Comparison of ENCODE assay signal across 1 cellular context in genomic region chr1:56516539-56517252, GRCh38.
A peak's percentile ranks its signal among the peaks of the same experiment; 100 is the strongest.
TF ChIP-seq lines count a peak whose summit lies in the region.

No MANE protein-coding gene starts in this region.

TF ChIP-seq in K562, 482 proteins besides CTCF, POLR2A, EP300 and RAD21 (continued from another document and continues in another):
- TF ChIP-seq RBM22 (IDR thresholded peaks at IDR 0.05; ENCODE audit: low read depth, low read length, poor library complexity, severe bottlenecking) = no peak
- 0 out of 2 replicates have a peak, but pooled peaks have one; percentile 34 for TF ChIP-seq PHF21A (IDR thresholded peaks at IDR 0.05; ENCODE audit: borderline replicate concordance, low read depth)
- TF ChIP-seq MNT (conservative IDR thresholded peaks at IDR 0.05) = 0 out of 4 replicates have a peak, but pooled peaks have one; percentile 32 to 47
- no peak for TF ChIP-seq NR2C2 (CRISPR knock-in tag; IDR thresholded peaks at IDR 0.05)
- TF ChIP-seq NR2C2 (tag; IDR thresholded peaks at IDR 0.05) = peak; percentile 83
- TF ChIP-seq MAZ (CRISPR knock-in tag; conservative IDR thresholded peaks at IDR 0.05 in 1 of 2, IDR thresholded peaks at IDR 0.05 in 1 of 2) = no peak
- TF ChIP-seq ZNF282 (CRISPR knock-in tag; IDR thresholded peaks at IDR 0.05) = no peak
- no peak for TF ChIP-seq NR2F6 (CRISPR knock-in tag; IDR thresholded peaks at IDR 0.05)
- TF ChIP-seq PBX2 (CRISPR knock-in tag; IDR thresholded peaks at IDR 0.05; ENCODE audit: low read depth) = no peak
- TF ChIP-seq PBX2 (tag; conservative IDR thresholded peaks at IDR 0.05; ENCODE audit: low read depth) = peak; percentile 52
- no peak for TF ChIP-seq ZNF512 (tag; IDR thresholded peaks at IDR 0.05)
- TF ChIP-seq MAX (CRISPR knock-in tag; IDR thresholded peaks at IDR 0.05) = no peak
- no peak for TF ChIP-seq CLOCK (CRISPR knock-in tag; IDR thresholded peaks at IDR 0.05; ENCODE audit: borderline replicate concordance)
- no peak for TF ChIP-seq CHD4 (IDR thresholded peaks at IDR 0.05; ENCODE audit: insufficient read depth, insufficient replicate concordance, low read depth, low read length, poor library complexity, severe bottlenecking)
- TF ChIP-seq SFPQ (IDR thresholded peaks at IDR 0.05; ENCODE audit: low read depth, low read length) = no peak
- no peak for TF ChIP-seq MEF2D (tag; conservative IDR thresholded peaks at IDR 0.05; ENCODE audit: low read depth)
- peak; percentile 91 for TF ChIP-seq ZNF316 (IDR thresholded peaks at IDR 0.05)
- no peak for TF ChIP-seq HNRNPL (IDR thresholded peaks at IDR 0.05; ENCODE audit: low read depth, low read length)
- TF ChIP-seq FOXJ2 (tag; IDR thresholded peaks at IDR 0.05) = peak; percentile 56; the same call in 1 of the 2 replicates
- no peak for TF ChIP-seq HEY1 (CRISPR knock-in tag; IDR thresholded peaks at IDR 0.05; ENCODE audit: borderline replicate concordance)
- no peak for TF ChIP-seq RBM34 (IDR thresholded peaks at IDR 0.05; ENCODE audit: borderline replicate concordance, insufficient read depth, low read length)
- TF ChIP-seq POLR2AphosphoS5 (IDR thresholded peaks at IDR 0.05; ENCODE audit: control insufficient read depth, insufficient read depth, low read depth, low read length) = peak; percentile 51; the same call in 1 of the 2 replicates
- TF ChIP-seq ATF7 (IDR thresholded peaks at IDR 0.05) = peak; percentile 9; the same call in 1 of the 2 replicates
- TF ChIP-seq PATZ1 (CRISPR knock-in tag; IDR thresholded peaks at IDR 0.05; ENCODE audit: borderline replicate concordance) = no peak
- TF ChIP-seq FOS (IDR thresholded peaks at IDR 0.05; ENCODE audit: extremely low read depth, insufficient read length) = peak; percentile 33
- TF ChIP-seq PREB (CRISPR knock-in tag; IDR thresholded peaks at IDR 0.05) = no peak
- TF ChIP-seq ZFP30 (CRISPR knock-in tag; IDR thresholded peaks at IDR 0.05; ENCODE audit: borderline replicate concordance) = no peak
- peak in 1 of 2 experiments; percentile 21; a peak in 1 of 4 replicates for TF ChIP-seq NRF1 (conservative IDR thresholded peaks at IDR 0.05 in 1 of 2, IDR thresholded peaks at IDR 0.05 in 1 of 2)
- TF ChIP-seq ZNF124 (CRISPR knock-in tag; IDR thresholded peaks at IDR 0.05) = no peak
- TF ChIP-seq ZNF354B (CRISPR knock-in tag; IDR thresholded peaks at IDR 0.05) = no peak
- TF ChIP-seq E2F1 (CRISPR knock-in tag; IDR thresholded peaks at IDR 0.05) = no peak
- peak in 1 of 2 experiments; percentile 18; a peak in 1 of 4 replicates for TF ChIP-seq ZNF639 (CRISPR knock-in tag; conservative IDR thresholded peaks at IDR 0.05 in 1 of 2, IDR thresholded peaks at IDR 0.05 in 1 of 2)
- TF ChIP-seq TAF1 (IDR thresholded peaks at IDR 0.05; ENCODE audit: control insufficient read depth, extremely low read depth, insufficient read depth, low read length, severe bottlenecking) = peak; percentile 19
- no peak for TF ChIP-seq GTF2F1 (IDR thresholded peaks at IDR 0.05; ENCODE audit: low read depth, low read length)
- no peak for TF ChIP-seq ZNF511 (CRISPR knock-in tag; IDR thresholded peaks at IDR 0.05)
- TF ChIP-seq ZBTB17 (CRISPR knock-in tag; IDR thresholded peaks at IDR 0.05) = no peak
- TF ChIP-seq NFE2 (IDR thresholded peaks at IDR 0.05; ENCODE audit: low read depth) = peak; percentile 97
- TF ChIP-seq KLF6 (CRISPR knock-in tag; IDR thresholded peaks at IDR 0.05; ENCODE audit: borderline replicate concordance) = no peak
- no peak for TF ChIP-seq CBX3 (IDR thresholded peaks at IDR 0.05; ENCODE audit: borderline replicate concordance in 1 of 2, low read length in 2 of 2)
- TF ChIP-seq E2F4 (CRISPR knock-in tag; IDR thresholded peaks at IDR 0.05; ENCODE audit: low read depth) = no peak
- TF ChIP-seq HDAC3 (IDR thresholded peaks at IDR 0.05; ENCODE audit: borderline replicate concordance, partially characterized antibody) = peak; percentile 49
